ENCODE assay signal across 33 cellular contexts in the genomic region with DNA sequence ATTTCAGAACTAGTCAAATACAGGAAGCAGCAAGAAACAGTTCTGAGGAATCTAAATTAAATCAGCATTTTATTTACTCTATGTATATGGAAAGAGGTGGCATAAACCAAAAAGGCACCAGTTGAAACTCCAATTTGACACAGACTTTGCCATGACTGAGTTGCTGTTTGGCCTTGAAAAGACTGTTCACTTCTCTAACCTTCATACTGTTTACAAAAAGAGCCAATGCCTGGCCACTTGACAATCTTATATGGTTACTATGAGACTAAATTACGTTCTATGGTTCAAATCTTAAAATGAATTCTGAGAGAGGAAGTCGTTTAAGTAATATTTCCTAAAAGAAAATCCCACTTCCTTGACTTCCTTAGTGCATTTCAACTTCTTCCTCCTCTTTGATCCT.
"Had no signal": no experiment of that assay in that cellular context is flagged by ENCODE, and none has a peak within 500 bp of the region (broad histone marks: within the 10 kb centered on the region; RNA-seq: fewer than 3 reads in every experiment).

No MANE protein-coding gene starts in this region.

- H3K4me3 Mint-ChIP-seq: activated CD4-positive, alpha-beta memory T cell treated with anti-CD3 and anti-CD28 coated beads for 36 hours; activated CD8-positive, alpha-beta memory T cell treated with anti-CD3 and anti-CD28 coated beads, Interleukin-2, amount 10 ng/mL, durations not matched to agents 7 days and 5 days; activated CD8-positive, alpha-beta T cell treated with anti-CD3 and anti-CD28 coated beads, Interleukin-2, amount 10 ng/mL, durations not matched to agents 7 days and 5 days; activated naive CD4-positive, alpha-beta T cell treated with anti-CD3 and anti-CD28 coated beads, Interleukin-2, amount 10 ng/mL, durations not matched to agents 7 days and 5 days; activated naive CD8-positive, alpha-beta T cell treated with anti-CD3 and anti-CD28 coated beads, Interleukin-2, amount 10 ng/mL, durations not matched to agents 7 days and 5 days; activated T-cell treated with anti-CD3 and anti-CD28 coated beads, Interleukin-2, amount 50 U/mL, for 24 hours; activated T-cell treated with anti-CD3 and anti-CD28 coated beads, Interleukin-2, amount 50 U/mL, for 72 hours; brain; endodermal cell; T-helper 17 cell; T-helper 2 cell treated with Interferon-gamma antibody and Interleukin-4, amounts not matched to agents 5 μg/mL and 100 μg/mL, for 36 hours had no signal

- H3K4me1 Mint-ChIP-seq: brain, endodermal cell had no signal

- H3K4me3 ChIP-seq: ascending aorta, breast epithelium, cardiac muscle cell, colonic mucosa, dorsolateral prefrontal cortex, esophagus muscularis mucosa, gastroesophageal sphincter, heart right ventricle had no signal

- H3K27me3 ChIP-seq: ascending aorta, breast epithelium, cardiac muscle cell, colonic mucosa, dorsolateral prefrontal cortex, esophagus muscularis mucosa, gastroesophageal sphincter, heart right ventricle had no signal

- ATAC-seq: activated CD8-positive, alpha-beta memory T cell treated with anti-CD3 and anti-CD28 coated beads, Interleukin-2, amount 10 ng/mL, durations not matched to agents 7 days and 5 days; activated CD8-positive, alpha-beta T cell treated with anti-CD3 and anti-CD28 coated beads, Interleukin-2, amount 10 ng/mL, durations not matched to agents 7 days and 5 days; activated naive CD4-positive, alpha-beta T cell treated with anti-CD3 and anti-CD28 coated beads, Interleukin-2, amount 50 U/mL, for 72 hours; activated T-cell treated with anti-CD3 and anti-CD28 coated beads, Interleukin-2, amount 50 U/mL, for 72 hours; gastroesophageal sphincter; heart right ventricle; T-helper 17 cell had no signal

- H3K27me3 Mint-ChIP-seq: activated CD4-positive, alpha-beta memory T cell treated with anti-CD3 and anti-CD28 coated beads for 36 hours; activated CD8-positive, alpha-beta memory T cell treated with anti-CD3 and anti-CD28 coated beads, Interleukin-2, amount 10 ng/mL, durations not matched to agents 7 days and 5 days; activated naive CD4-positive, alpha-beta T cell treated with anti-CD3 and anti-CD28 coated beads, Interleukin-2, amount 10 ng/mL, durations not matched to agents 7 days and 5 days; activated naive CD8-positive, alpha-beta T cell treated with anti-CD3 and anti-CD28 coated beads, Interleukin-2, amount 10 ng/mL, durations not matched to agents 7 days and 5 days; activated T-cell treated with anti-CD3 and anti-CD28 coated beads, Interleukin-2, amount 50 U/mL, for 24 hours; brain; T-helper 17 cell had no signal

- DNase-seq: activated CD4-positive, alpha-beta memory T cell treated with anti-CD3 and anti-CD28 coated beads for 36 hours; activated CD4-positive, alpha-beta T cell treated with anti-CD3 and anti-CD28 coated beads for 1 hour; activated CD4-positive, alpha-beta T cell treated with anti-CD3 and anti-CD28 coated beads for 4 hours; activated CD8-positive, alpha-beta memory T cell treated with anti-CD3 and anti-CD28 coated beads, Interleukin-2, amount 10 ng/mL, durations not matched to agents 7 days and 5 days; activated CD8-positive, alpha-beta memory T cell treated with anti-CD3 and anti-CD28 coated beads, Interleukin-2, amount 50 U/mL, for 48 hours; activated CD8-positive, alpha-beta T cell treated with anti-CD3 and anti-CD28 coated beads, Interleukin-2, amount 10 ng/mL, durations not matched to agents 7 days and 5 days; activated gamma-delta T cell; activated naive CD4-positive, alpha-beta T cell; activated naive CD4-positive, alpha-beta T cell treated with anti-CD3 and anti-CD28 coated beads, Interleukin-2, amount 10 ng/mL, durations not matched to agents 7 days and 5 days; activated naive CD8-positive, alpha-beta T cell treated with anti-CD3 and anti-CD28 coated beads, Interleukin-2, amount 10 ng/mL, durations not matched to agents 7 days and 5 days; activated T-cell treated with anti-CD3 and anti-CD28 coated beads for 4 hours; activated T-cell treated with anti-CD3 and anti-CD28 coated beads, Interleukin-2, amount 50 U/mL, for 24 hours; activated T-cell treated with anti-CD3 and anti-CD28 coated beads, Interleukin-2, amount 50 U/mL, for 72 hours; central memory CD4-positive, alpha-beta T cell; cerebellar nuclear complex; colonic mucosa; dorsolateral prefrontal cortex; effector memory CD4-positive, alpha-beta T cell; endodermal cell; erythroblast; foreskin melanocyte; heart right ventricle; T-helper 1 cell; T-helper 17 cell; T1000 had no signal

- H3K9me3 Mint-ChIP-seq: activated CD4-positive, alpha-beta memory T cell treated with anti-CD3 and anti-CD28 coated beads for 36 hours; activated naive CD4-positive, alpha-beta T cell treated with anti-CD3 and anti-CD28 coated beads, Interleukin-2, amount 10 ng/mL, durations not matched to agents 7 days and 5 days; activated naive CD4-positive, alpha-beta T cell treated with anti-CD3 and anti-CD28 coated beads, Interleukin-2, amount 50 U/mL, for 72 hours; activated naive CD8-positive, alpha-beta T cell treated with anti-CD3 and anti-CD28 coated beads, Interleukin-2, amount 10 ng/mL, durations not matched to agents 7 days and 5 days; activated T-cell treated with anti-CD3 and anti-CD28 coated beads, Interleukin-2, amount 50 U/mL, for 24 hours; activated T-cell treated with anti-CD3 and anti-CD28 coated beads, Interleukin-2, amount 50 U/mL, for 72 hours; brain; endodermal cell; T-helper 2 cell treated with Interferon-gamma antibody and Interleukin-4, amounts not matched to agents 5 μg/mL and 100 μg/mL, for 36 hours had no signal

- H3K9me3 ChIP-seq: ascending aorta, breast epithelium, colonic mucosa, esophagus muscularis mucosa, gastroesophageal sphincter, heart right ventricle had no signal

- H3K4me1 ChIP-seq: ascending aorta, breast epithelium, colonic mucosa, esophagus muscularis mucosa, gastroesophageal sphincter, heart right ventricle had no signal

- H3K27ac ChIP-seq: ascending aorta, breast epithelium, cardiac muscle cell, colonic mucosa, dorsolateral prefrontal cortex, esophagus muscularis mucosa, gastroesophageal sphincter, heart right ventricle had no signal

- H3K36me3 ChIP-seq: breast epithelium, colonic mucosa had no signal

- H3K27ac Mint-ChIP-seq: activated CD4-positive, alpha-beta memory T cell treated with anti-CD3 and anti-CD28 coated beads for 36 hours; activated CD8-positive, alpha-beta memory T cell treated with anti-CD3 and anti-CD28 coated beads, Interleukin-2, amount 10 ng/mL, durations not matched to agents 7 days and 5 days; activated CD8-positive, alpha-beta T cell treated with anti-CD3 and anti-CD28 coated beads, Interleukin-2, amount 10 ng/mL, durations not matched to agents 7 days and 5 days; activated naive CD4-positive, alpha-beta T cell treated with anti-CD3 and anti-CD28 coated beads, Interleukin-2, amount 10 ng/mL, durations not matched to agents 7 days and 5 days; activated naive CD4-positive, alpha-beta T cell treated with anti-CD3 and anti-CD28 coated beads, Interleukin-2, amount 50 U/mL, for 72 hours; activated naive CD8-positive, alpha-beta T cell treated with anti-CD3 and anti-CD28 coated beads, Interleukin-2, amount 10 ng/mL, durations not matched to agents 7 days and 5 days; activated T-cell treated with anti-CD3 and anti-CD28 coated beads, Interleukin-2, amount 50 U/mL, for 24 hours; activated T-cell treated with anti-CD3 and anti-CD28 coated beads, Interleukin-2, amount 50 U/mL, for 72 hours; endodermal cell; T-helper 17 cell; T-helper 2 cell treated with Interferon-gamma antibody and Interleukin-4, amounts not matched to agents 5 μg/mL and 100 μg/mL, for 36 hours had no signal
